17 cellular contexts compared by ENCODE assay signal in the genomic region with DNA sequence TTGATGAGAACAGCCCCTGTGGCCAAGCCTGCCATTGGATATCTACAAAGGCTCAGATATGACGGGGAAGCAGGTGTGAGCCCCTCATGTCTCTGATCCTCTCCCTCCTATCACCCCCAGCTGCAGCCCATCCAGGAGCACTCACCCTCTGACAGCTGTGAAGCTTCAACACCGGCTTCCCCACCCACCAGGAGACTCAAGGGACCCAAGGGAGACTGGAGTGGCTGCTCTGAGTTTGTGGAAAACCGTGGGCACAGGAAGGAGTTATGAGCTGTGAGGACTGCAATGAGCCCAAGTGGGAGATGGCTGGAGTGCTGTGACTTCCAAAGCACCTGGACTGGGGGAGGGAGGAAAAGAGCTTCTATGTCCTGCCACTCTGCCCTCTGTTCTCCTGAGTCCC. TPM values are rescaled to one million over a fixed set of nuclear protein-coding genes. Genes with fewer than 3 reads are reported as not detected.
"Had no signal": no experiment of that assay in that cellular context is flagged by ENCODE, and none has a peak within 500 bp of the region (broad histone marks: within the 10 kb centered on the region; RNA-seq: fewer than 3 reads in every experiment).

No MANE protein-coding gene starts in this region.

- FAIRE-seq: keratinocyte, pancreas had no signal

- H3K4me3 ChIP-seq: adrenal gland, pancreas, tibial artery had no signal

- H3K27me3 ChIP-seq: adrenal gland, pancreas had no signal

- H3K4me3 Mint-ChIP-seq: neural crest cell; T-helper 1 cell treated with Interleukin-12 subunit alpha and Interleukin-12 subunit beta and Interleukin-4 antibody, amounts not matched to agents 30 μg/mL and 1 μg/mL, for 36 hours had no signal

- H3K4me1 Mint-ChIP-seq: neural crest cell had no signal

- H3K9me3 ChIP-seq: adrenal gland, pancreas had no signal

- H3K27ac Mint-ChIP-seq: activated naive CD4-positive, alpha-beta T cell treated with anti-CD3 and anti-CD28 coated beads, Interleukin-2, amount 50 U/mL, for 72 hours; T-helper 1 cell treated with Interleukin-12 subunit alpha and Interleukin-12 subunit beta and Interleukin-4 antibody, amounts not matched to agents 30 μg/mL and 1 μg/mL, for 36 hours had no signal

- H3K4me1 ChIP-seq: adrenal gland, foreskin keratinocyte, pancreas had no signal

- H3K36me3 ChIP-seq: adrenal gland, pancreas had no signal

- DNase-seq: activated CD4-positive, alpha-beta T cell treated with anti-CD3 and anti-CD28 coated beads, Interleukin-2, amount 50 U/mL, for 1 hour; activated CD4-positive, CD25-positive, alpha-beta regulatory T cell treated with anti-CD3 and anti-CD28 coated beads, Interleukin-2, amount 50 U/mL, for 72 hours; activated CD8-positive, alpha-beta memory T cell treated with anti-CD3 and anti-CD28 coated beads, Interleukin-2, amount 50 U/mL, for 4 hours; activated gamma-delta T cell; activated T-cell treated with anti-CD3 and anti-CD28 coated beads, Interleukin-2, amount 50 U/mL, for 48 hours; dermis blood vessel endothelial cell; hypothalamus; stimulated activated CD4-positive, alpha-beta T cell treated with anti-CD3 and anti-CD28 coated beads, Interleukin-2, amount 100 ng/mL, for 24 hours; stimulated activated naive CD4-positive, alpha-beta T cell treated with Interleukin-2 at 50 U/mL for 16 hours had no signal

- H3K27ac ChIP-seq: adrenal gland, foreskin keratinocyte, pancreas had no signal

RNA-seq across cellular contexts. Expression of a gene that starts 52.6 kb away (rescaled TPM):
- total RNA-seq: dermis blood vessel endothelial cell had no signal
